Comparison of ENCODE assay signal across 12 cellular contexts in the genomic region with DNA sequence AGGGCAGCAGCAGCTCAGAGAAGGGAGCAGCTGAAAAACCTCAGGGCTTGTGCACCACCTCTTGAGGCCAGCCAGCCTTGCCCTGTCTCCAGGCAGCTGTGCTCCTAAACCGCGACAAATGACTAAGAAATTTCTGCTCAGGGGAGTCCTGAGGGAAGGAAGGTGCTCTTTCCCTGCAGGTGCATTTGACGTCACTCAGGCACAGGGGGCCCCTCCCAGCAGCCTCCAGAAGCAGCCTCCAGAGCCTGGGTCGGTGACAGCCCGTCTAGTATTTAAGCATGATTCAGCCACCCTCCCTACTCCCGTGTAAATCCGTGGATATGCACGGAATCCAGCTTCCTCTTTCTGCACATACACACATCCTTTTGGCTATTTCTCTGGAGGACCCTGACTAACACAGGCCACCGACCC.
A peak's percentile ranks its signal among the peaks of the same experiment; 100 is the strongest.
DNase-seq lines count a peak whose midpoint lies in the region; TF ChIP-seq lines count a peak whose summit lies in the region.
"Had no signal": no experiment of that assay in that cellular context is flagged by ENCODE, and none has a peak within 500 bp of the region (broad histone marks: within the 10 kb centered on the region; RNA-seq: fewer than 3 reads in every experiment).

No MANE protein-coding gene starts in this region.

- H3K4me3 Mint-ChIP-seq in chondrocyte (ENCODE audit: unreplicated experiment), result no peak overlapping the region
- H3K4me3 Mint-ChIP-seq: CD4-positive, alpha-beta T cell; dendritic cell treated with granulocyte-macrophage colony-stimulating factor and Interleukin-4, amounts not matched to agents 40 ng/mL and 50 ng/mL, for 4 days had no signal

- H3K9me3 Mint-ChIP-seq in chondrocyte (ENCODE audit: low read depth), result no peaks in the 10 kb centered on the region
- H3K9me3 Mint-ChIP-seq: dendritic cell treated with granulocyte-macrophage colony-stimulating factor and Interleukin-4, amounts not matched to agents 40 ng/mL and 50 ng/mL, for 4 days had no signal

- no peaks in the 10 kb centered on the region for H3K9me2 ChIP-seq in GM23248 (ENCODE audit: insufficient read depth)

- peak overlapping the region; percentile 65 for H3K4me2 ChIP-seq in GM23248 (ENCODE audit: unreplicated experiment)

- no peak overlapping the region for H3K9ac ChIP-seq in GM23248

- no peaks in the 10 kb centered on the region for H3K27me3 Mint-ChIP-seq in chondrocyte (ENCODE audit: low read depth)
- H3K27me3 Mint-ChIP-seq: CD4-positive, alpha-beta T cell had no signal

- H3K27ac ChIP-seq in GM23248, result peak overlapping the region; percentile 52
- H3K27ac ChIP-seq: WERI-Rb-1 had no signal

- H4K20me1 ChIP-seq in GM23248 (ENCODE audit: insufficient read depth), result no peaks in the 10 kb centered on the region

- H3K4me3 ChIP-seq in GM23248, result no peak overlapping the region
- H3K4me3 ChIP-seq in skeletal muscle cell (ENCODE audit: low read depth, low read length), result no peak overlapping the region

- H3K4me1 ChIP-seq in GM23248 (ENCODE audit: insufficient read depth), result peaks cover 15% of the 10 kb centered on the region

- WGBS in GM23248 (ENCODE audit: low coverage in 1 of 2, low lambda C conversion rate in 2 of 2, missing lambda C conversion rate in 2 of 2), 2 experiments, result 47 to 54% methylated on average over 9 of the region's 9 CpGs

- TF ChIP-seq CTCF in chondrocyte (IDR thresholded peaks at IDR 0.05) (no peak), GM13977 (IDR thresholded peaks at IDR 0.05; ENCODE audit: extremely low read depth, insufficient read depth, missing control alignments) (no peak)

- H3K36me3 Mint-ChIP-seq in chondrocyte (ENCODE audit: low read depth), result peaks cover 3% of the 10 kb centered on the region

- H3K27me3 ChIP-seq in GM23248 (replicated peaks; ENCODE audit: insufficient read depth), result no peaks in the 10 kb centered on the region

- H3F3A ChIP-seq in GM23248 (ENCODE audit: insufficient read depth), result peaks cover 12% of the 10 kb centered on the region

- no peaks in the 10 kb centered on the region for H3K79me2 ChIP-seq in GM23248 (ENCODE audit: insufficient read depth)

- peaks cover 12% of the 10 kb centered on the region for H3K4me1 Mint-ChIP-seq in chondrocyte (ENCODE audit: low read depth)

- DNase-seq in GM23248 (peak; percentile 58), MV-4-11 (lab: John Stamatoyannopoulos, UW) (peak; percentile 37), chondrocyte (ENCODE audit: low spot score) (peak; percentile 26), skeletal muscle cell (ENCODE audit: low read depth) (peak; percentile 14), SIG-M5 (lab: John Stamatoyannopoulos, UW) (no peak), NCI-H146 (lab: John Stamatoyannopoulos, UW) (no peak), GM13977 (ENCODE audit: low spot score) (no peak)
- DNase-seq: CD4-positive, alpha-beta T cell; NCI-H187 treated with DMSO at 0.1 percent for 48 hours; right cardiac atrium; WERI-Rb-1 had no signal

- no peaks in the 10 kb centered on the region for H3K9me3 ChIP-seq in GM23248 (ENCODE audit: low read depth)

- in situ Hi-C loops in GM23248 (cut with MboI), result no loop called here
- in situ Hi-C loops in GM13977 (cut with MboI; ENCODE audit: low pct_unique_long_range_greater_than_20kb, low sequenced_read_pairs, unreplicated experiment), result no loop called here

- no peak overlapping the region for H3K27ac Mint-ChIP-seq in chondrocyte (ENCODE audit: unreplicated experiment)
- H3K27ac Mint-ChIP-seq: CD4-positive, alpha-beta T cell; dendritic cell treated with granulocyte-macrophage colony-stimulating factor and Interleukin-4, amounts not matched to agents 40 ng/mL and 50 ng/mL, for 4 days had no signal

- no peak overlapping the region for H2AFZ ChIP-seq in GM23248

- no peaks in the 10 kb centered on the region for H3K36me3 ChIP-seq in GM23248 (ENCODE audit: low read depth)
- H3K36me3 ChIP-seq: WERI-Rb-1 had no signal

Comparison
In these comparisons a context has a peak if more than half of its experiments do, and no peak if none do; other contexts are left out.
1. DNase-seq: peak in GM23248 (single experiment), MV-4-11 (single experiment), chondrocyte (single experiment) and skeletal muscle cell (single experiment); none in SIG-M5 (single experiment), NCI-H146 (single experiment) and GM13977 (single experiment).